Comparison of ENCODE assay signal across 1 cellular context in genomic region chr6:39821739-39822532, GRCh38.
TF ChIP-seq lines count a peak whose summit lies in the region.

No MANE protein-coding gene starts in this region.

TF ChIP-seq in IMR-90, 13 proteins besides CTCF, POLR2A, EP300 and RAD21 (continued from another document):
- TF ChIP-seq USF2 (IDR thresholded peaks at IDR 0.05; ENCODE audit: low read depth, low read length) (no peak), CEBPB (IDR thresholded peaks at IDR 0.05; ENCODE audit: low read depth, low read length) (no peak), MAZ (IDR thresholded peaks at IDR 0.05; ENCODE audit: borderline replicate concordance, low read depth, low read length) (no peak)
TF ChIP-seq in IMR-90: peak in this region for 0.
